8 cellular contexts compared by ENCODE assay signal in the genomic region with DNA sequence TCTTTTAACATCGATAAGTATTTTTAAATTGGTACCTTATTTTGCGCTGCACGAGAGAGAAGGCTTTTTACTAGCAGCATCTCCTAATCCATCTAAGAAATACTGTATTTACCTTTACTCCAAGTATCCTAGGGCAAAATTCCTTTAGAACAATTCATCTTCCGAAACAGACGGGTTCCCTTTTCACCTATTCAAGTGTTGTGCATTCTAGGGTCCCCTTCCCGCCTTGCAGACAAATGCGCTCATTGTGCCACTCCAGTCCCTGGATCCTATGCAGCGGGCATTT. TPM values are rescaled to one million over a fixed set of nuclear protein-coding genes. Genes with fewer than 3 reads are reported as not detected.
DNase-seq lines count a peak whose midpoint lies in the region; ATAC-seq and TF ChIP-seq lines count a peak whose summit lies in the region.

No MANE protein-coding gene starts in this region.

- CTCF ChIA-PET in WTC11 (lab: Charles Lee): interaction anchor here (1.1 to 2.0 kb wide), 2 partner anchors 11 to 57 kb away, joined by 3 to 9 read pairs; no protein-coding TSS in a partner anchor

- ATAC-seq in WTC11 (peak; percentile 9), GM18511 (IDR thresholded peaks at IDR 0.05; ENCODE audit: unreplicated experiment) (no peak)
- ATAC-seq in stimulated activated effector memory CD8-positive, alpha-beta T cell treated with anti-CD3 and anti-CD28 coated beads, Interleukin-12 subunit alpha, Interleukin-12 subunit beta, amount 100 ng/mL, for 72 hours: no peak

- H3K4me3 Mint-ChIP-seq in WTC11: peak overlapping the region; percentile 85
- peak overlapping the region; percentile 84 for H3K4me3 Mint-ChIP-seq in stimulated activated effector memory CD8-positive, alpha-beta T cell treated with anti-CD3 and anti-CD28 coated beads, Interleukin-12 subunit alpha, Interleukin-12 subunit beta, amount 100 ng/mL, for 72 hours

- H3K4me1 Mint-ChIP-seq in WTC11: peaks cover 36% of the 10 kb centered on the region
- peaks cover 23% of the 10 kb centered on the region for H3K4me1 Mint-ChIP-seq in stimulated activated effector memory CD8-positive, alpha-beta T cell treated with anti-CD3 and anti-CD28 coated beads, Interleukin-12 subunit alpha, Interleukin-12 subunit beta, amount 100 ng/mL, for 72 hours

- H3K9me2 ChIP-seq in hepatocyte (replicated peaks; ENCODE audit: insufficient read depth): no peaks in the 10 kb centered on the region

- TF ChIP-seq CTCF in WTC11 (IDR thresholded peaks at IDR 0.05) (no peak), hepatocyte (IDR thresholded peaks at IDR 0.05; ENCODE audit: poor library complexity) (no peak)

- peaks cover 34% of the 10 kb centered on the region for H4K20me1 ChIP-seq in hepatocyte (ENCODE audit: insufficient read depth, poor library complexity, severe bottlenecking)

- H3K36me3 Mint-ChIP-seq in WTC11: peaks cover 7% of the 10 kb centered on the region
- H3K36me3 Mint-ChIP-seq in stimulated activated effector memory CD8-positive, alpha-beta T cell treated with anti-CD3 and anti-CD28 coated beads, Interleukin-12 subunit alpha, Interleukin-12 subunit beta, amount 100 ng/mL, for 72 hours: peaks cover 40% of the 10 kb centered on the region

- peak overlapping the region; percentile 100 for H3K27ac ChIP-seq in hepatocyte

- POLR2A ChIA-PET in WTC11 (lab: Charles Lee): interaction anchor here (0.6 to 1.0 kb wide), 3 partner anchors 20 to 73 kb away, joined by 3 read pairs; no protein-coding TSS in a partner anchor

- 31% methylated on average over 8 of the region's 8 CpGs for WGBS in hepatocyte (ENCODE audit: low lambda C conversion rate, missing lambda C conversion rate)

- no peaks in the 10 kb centered on the region for H3K27me3 ChIP-seq in hepatocyte

- H2AFZ ChIP-seq in hepatocyte: peak overlapping the region; percentile 90

- H3K4me1 ChIP-seq in hepatocyte (ENCODE audit: insufficient read depth): peaks cover 20% of the 10 kb centered on the region

- H3K9me3 ChIP-seq in hepatocyte (ENCODE audit: low read depth): no peaks in the 10 kb centered on the region

- H3K36me3 ChIP-seq in hepatocyte (replicated peaks; ENCODE audit: insufficient read depth, low read depth): no peaks in the 10 kb centered on the region

- peaks cover 33% of the 10 kb centered on the region for H3K79me2 ChIP-seq in hepatocyte

- no peaks in the 10 kb centered on the region for H3K9me3 Mint-ChIP-seq in WTC11
- H3K9me3 Mint-ChIP-seq in stimulated activated effector memory CD8-positive, alpha-beta T cell treated with anti-CD3 and anti-CD28 coated beads, Interleukin-12 subunit alpha, Interleukin-12 subunit beta, amount 100 ng/mL, for 72 hours: no peaks in the 10 kb centered on the region

- H3K4me3 ChIP-seq in hepatocyte: peak overlapping the region; percentile 76

- H3K27ac Mint-ChIP-seq in WTC11: peak overlapping the region; percentile 98
- peak overlapping the region; percentile 97 for H3K27ac Mint-ChIP-seq in stimulated activated effector memory CD8-positive, alpha-beta T cell treated with anti-CD3 and anti-CD28 coated beads, Interleukin-12 subunit alpha, Interleukin-12 subunit beta, amount 100 ng/mL, for 72 hours

- peak; percentile 47 for DNase-seq in NCI-H2029 (lab: John Stamatoyannopoulos, UW)
- DNase-seq in NCI-H2029 treated with DMSO at 0.1 percent for 48 hours (lab: John Stamatoyannopoulos, UW): no peak
- peak; percentile 56 for DNase-seq in WTC11 (ENCODE audit: low spot score)
- DNase-seq in hepatocyte (ENCODE audit: low spot score): no peak
- no peak for DNase-seq in stimulated activated effector memory CD8-positive, alpha-beta T cell treated with anti-CD3 and anti-CD28 coated beads, Interleukin-12 subunit alpha, Interleukin-12 subunit beta, amount 100 ng/mL, for 72 hours (ENCODE audit: low spot score in 2 of 2)
- DNase-seq in NCI-H526 treated with DMSO at 0.1 percent for 48 hours (lab: John Stamatoyannopoulos, UW): no peak
- DNase-seq in NCI-H1436 (lab: John Stamatoyannopoulos, UW): no peak

- H3K4me2 ChIP-seq in hepatocyte: peak overlapping the region; percentile 84

- H3K27me3 Mint-ChIP-seq in WTC11 (ENCODE audit: low read depth): no peaks in the 10 kb centered on the region

TF ChIP-seq in WTC11, 78 proteins besides CTCF, POLR2A, EP300 and RAD21:
- TF ChIP-seq ZMAT4 (CRISPR knock-in tag; IDR thresholded peaks at IDR 0.05): no peak
- no peak for TF ChIP-seq IRF2 (CRISPR knock-in tag; IDR thresholded peaks at IDR 0.05; ENCODE audit: borderline replicate concordance, low read depth)
- TF ChIP-seq JAZF1 (CRISPR knock-in tag; IDR thresholded peaks at IDR 0.05): no peak
- TF ChIP-seq, protein P1, sequence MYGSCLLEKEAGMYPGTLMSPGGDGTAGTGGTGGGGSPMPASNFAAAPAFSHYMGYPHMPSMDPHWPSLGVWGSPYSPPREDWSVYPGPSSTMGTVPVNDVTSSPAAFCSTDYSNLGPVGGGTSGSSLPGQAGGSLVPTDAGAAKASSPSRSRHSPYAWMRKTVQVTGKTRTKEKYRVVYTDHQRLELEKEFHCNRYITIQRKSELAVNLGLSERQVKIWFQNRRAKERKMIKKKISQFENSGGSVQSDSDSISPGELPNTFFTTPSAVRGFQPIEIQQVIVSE (CRISPR knock-in tag; IDR thresholded peaks at IDR 0.05; ENCODE audit: borderline replicate concordance): no peak
- TF ChIP-seq RORB (CRISPR knock-in tag; IDR thresholded peaks at IDR 0.05): no peak
- no peak for TF ChIP-seq TCF7 (CRISPR knock-in tag; IDR thresholded peaks at IDR 0.05; ENCODE audit: low read depth)
- TF ChIP-seq FOXP1 (CRISPR knock-in tag; IDR thresholded peaks at IDR 0.05; ENCODE audit: borderline replicate concordance): no peak
- no peak for TF ChIP-seq ZNF121 (CRISPR knock-in tag; IDR thresholded peaks at IDR 0.05)
- TF ChIP-seq, protein P2, sequence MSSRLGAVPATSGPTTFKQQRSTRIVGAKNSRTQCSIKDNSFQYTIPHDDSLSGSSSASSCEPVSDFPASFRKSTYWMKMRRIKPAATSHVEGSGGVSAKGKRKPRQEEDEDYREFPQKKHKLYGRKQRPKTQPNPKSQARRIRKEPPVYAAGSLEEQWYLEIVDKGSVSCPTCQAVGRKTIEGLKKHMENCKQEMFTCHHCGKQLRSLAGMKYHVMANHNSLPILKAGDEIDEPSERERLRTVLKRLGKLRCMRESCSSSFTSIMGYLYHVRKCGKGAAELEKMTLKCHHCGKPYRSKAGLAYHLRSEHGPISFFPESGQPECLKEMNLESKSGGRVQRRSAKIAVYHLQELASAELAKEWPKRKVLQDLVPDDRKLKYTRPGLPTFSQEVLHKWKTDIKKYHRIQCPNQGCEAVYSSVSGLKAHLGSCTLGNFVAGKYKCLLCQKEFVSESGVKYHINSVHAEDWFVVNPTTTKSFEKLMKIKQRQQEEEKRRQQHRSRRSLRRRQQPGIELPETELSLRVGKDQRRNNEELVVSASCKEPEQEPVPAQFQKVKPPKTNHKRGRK (CRISPR knock-in tag; IDR thresholded peaks at IDR 0.05; ENCODE audit: borderline replicate concordance): no peak
- no peak for TF ChIP-seq CREB1 (CRISPR knock-in tag; IDR thresholded peaks at IDR 0.05)
- TF ChIP-seq ZNF396 (CRISPR knock-in tag; IDR thresholded peaks at IDR 0.05; ENCODE audit: borderline replicate concordance): no peak
- TF ChIP-seq GRHL2 (CRISPR knock-in tag; IDR thresholded peaks at IDR 0.05; ENCODE audit: insufficient replicate concordance, severe bottlenecking): no peak
- TF ChIP-seq ZNF232 (CRISPR knock-in tag; IDR thresholded peaks at IDR 0.05): no peak
- TF ChIP-seq MXD4 (CRISPR knock-in tag; IDR thresholded peaks at IDR 0.05; ENCODE audit: borderline replicate concordance): no peak

RNA-seq across cellular contexts. Expression of gene SCAF8, which starts 0.7 kb away (rescaled TPM):
- total RNA-seq in WTC11 (2021) (40.7 to 46.8 TPM (median 46.3 TPM) in 3 replicates), hepatocyte (35.6 and 38.5 TPM in 2 replicates)
- polyA plus RNA-seq in hepatocyte: 12.0 and 13.7 TPM in 2 replicates

Comparison
In these comparisons a context has a peak if more than half of its experiments do, and no peak if none do; other contexts are left out.
1. DNase-seq: peak in NCI-H2029 (single experiment) and WTC11 (single experiment); none in NCI-H2029 treated with DMSO at 0.1 percent for 48 hours (single experiment), hepatocyte (single experiment), stimulated activated effector memory CD8-positive, alpha-beta T cell treated with anti-CD3 and anti-CD28 coated beads, Interleukin-12 subunit alpha, Interleukin-12 subunit beta, amount 100 ng/mL, for 72 hours (0 of 2), NCI-H526 treated with DMSO at 0.1 percent for 48 hours (single experiment) and NCI-H1436 (single experiment).